In genomic region chr1:85201340-85202091, GRCh38 we compare ENCODE assay signal across 8 cellular contexts. TPM values are rescaled to one million over a fixed set of nuclear protein-coding genes. Genes with fewer than 3 reads are reported as not detected.
A peak's percentile ranks its signal among the peaks of the same experiment; 100 is the strongest.
DNase-seq lines count a peak whose midpoint lies in the region; ATAC-seq and TF ChIP-seq lines count a peak whose summit lies in the region.

No MANE protein-coding gene starts in this region.

- 1% methylated on average over 76 to 81 of the region's 81 CpGs for WGBS in lung, 2 donors

- DNase-seq in NCI-H146 treated with DMSO at 0.1 percent for 48 hours (lab: John Stamatoyannopoulos, UW; ENCODE audit: unreplicated experiment) (peak; percentile 34), ecto neural progenitor cell (ENCODE audit: low spot score) (peak; percentile 94), lung (ENCODE audit: low spot score) (peak; percentile 79), DMS153 (lab: John Stamatoyannopoulos, UW) (no peak)
- DNase-seq in activated CD4-positive, alpha-beta T cell treated with anti-CD3 and anti-CD28 coated beads, Interleukin-2, amount 50 U/mL, for 48 hours, result peak; percentile 58 to 66
- peak; percentile 15 to 32 (median 31) for DNase-seq in stimulated activated CD4-positive, alpha-beta T cell treated with anti-CD3 and anti-CD28 coated beads, TNF-alpha, amount 100 ng/mL, for 48 hours (ENCODE audit: low read depth in 3 of 3)

- H3K27me3 ChIP-seq in lung (ENCODE audit: control insufficient read depth, insufficient read depth), result no peaks in the 10 kb centered on the region

- TF ChIP-seq CTCF in lung (IDR thresholded peaks at IDR 0.05; ENCODE audit: control extremely low read depth, extremely low read depth), result no peak

- no peaks in the 10 kb centered on the region for H3K36me3 ChIP-seq in lung (ENCODE audit: control insufficient read depth in 2 of 2, insufficient read depth in 2 of 2, low read length in 2 of 2)

- peak overlapping the region; percentile 99 to 100 for H3K27ac ChIP-seq in lung (ENCODE audit: low read depth in 1 of 2, low read length in 1 of 2)

- ATAC-seq in GM18498 (IDR thresholded peaks at IDR 0.05; ENCODE audit: unreplicated experiment) (peak; percentile 64), HG02588 (IDR thresholded peaks at IDR 0.05; ENCODE audit: unreplicated experiment) (peak; percentile 47), lung (ENCODE audit: insufficient read depth, low FRiP score) (peak; percentile 88)

- H3K9me3 ChIP-seq in lung (ENCODE audit: control insufficient read depth in 2 of 2, insufficient read depth in 1 of 2, low read length in 1 of 2), result no peaks in the 10 kb centered on the region

- H3K4me1 ChIP-seq in lung (ENCODE audit: control insufficient read depth in 2 of 2, insufficient read depth in 2 of 2, low read length in 2 of 2), result no peaks in the 10 kb centered on the region

- peak overlapping the region; percentile 66 for H3K4me3 ChIP-seq in lung

RNA-seq across cellular contexts. Expression of gene SYDE2, which starts 0.7 kb away (rescaled TPM):
- 10 to 100 TPM; 18.3 to 48.9 TPM for total RNA-seq in lung
- 1 to 10 TPM; 1.9 to 2.4 TPM for polyA plus RNA-seq in lung

RNA-seq across cellular contexts. Expression of gene C1orf52, which starts 57.9 kb away (rescaled TPM):
- 10 to 100 TPM; 20.9 to 38.2 TPM for total RNA-seq in lung
- 10 to 100 TPM; 18.8 to 35.7 TPM for polyA plus RNA-seq in lung
